8 cellular contexts compared by ENCODE assay signal in genomic region chr5:168578006-168578405, GRCh38. TPM values are rescaled to one million over a fixed set of nuclear protein-coding genes. Genes with fewer than 3 reads are reported as not detected.
DNase-seq lines count a peak whose midpoint lies in the region; ATAC-seq, FAIRE-seq and TF ChIP-seq lines count a peak whose summit lies in the region.

No MANE protein-coding gene starts in this region.

- no peak for TF ChIP-seq POLR2A in right lobe of liver (IDR thresholded peaks at IDR 0.05)

- intact Hi-C loops in ascending aorta (cut with DNase I) = loop anchor here (2.0 to 5.0 kb wide), 4 partner anchors 25 to 1005 kb away; partner anchors contain the start of genes SLIT3 and SPDL1
- intact Hi-C loops in right lobe of liver (cut with DNase I) = no loop called here

- H3K4me3 ChIP-seq in ACC112 (ENCODE audit: low read depth, low read length) (peak overlapping the region; percentile 79), ascending aorta (peak overlapping the region; percentile 81 to 85), right lobe of liver (peak overlapping the region; percentile 91 to 99 (median 97))

- no peaks in the 10 kb centered on the region for H3K9me3 Mint-ChIP-seq in type B pancreatic cell

- H2AFZ ChIP-seq in ACC112 (ENCODE audit: low read length, unreplicated experiment) = no peak overlapping the region

- H3K9me3 ChIP-seq in ascending aorta (no peaks in the 10 kb centered on the region), right lobe of liver (no peaks in the 10 kb centered on the region)

- H3K27ac ChIP-seq in ACC112 (ENCODE audit: low read depth, low read length) (no peak overlapping the region), ascending aorta (no peak overlapping the region), right lobe of liver (peak overlapping the region; percentile 94 to 97 (median 96))

- H3K4me3 Mint-ChIP-seq in type B pancreatic cell = peak overlapping the region; percentile 98

- peaks cover 16% of the 10 kb centered on the region for H3K36me3 Mint-ChIP-seq in type B pancreatic cell

- H3K4me1 Mint-ChIP-seq in type B pancreatic cell (ENCODE audit: unreplicated experiment) = peaks cover 23% of the 10 kb centered on the region

- H3K79me2 ChIP-seq in ACC112 (ENCODE audit: control insufficient read depth, insufficient read depth, low read length, unreplicated experiment) = peaks cover 50% of the 10 kb centered on the region

- DNase-seq in HPDE6-E6E7 (ENCODE audit: extremely low spot score) (peak; percentile 28), ascending aorta (ENCODE audit: low spot score in 2 of 2) (no peak), right lobe of liver (no peak), type B pancreatic cell (ENCODE audit: extremely low spot score, unreplicated experiment) (no peak), HTR-8/SVneo (ENCODE audit: insufficient read length, low spot score) (no peak), MV-4-11 (lab: John Stamatoyannopoulos, UW) (no peak)

- H3K27me3 ChIP-seq in ACC112 (ENCODE audit: insufficient read depth, low read length) = no peaks in the 10 kb centered on the region
- no peaks in the 10 kb centered on the region for H3K27me3 ChIP-seq in ascending aorta
- H3K27me3 ChIP-seq in right lobe of liver = no peaks in the 10 kb centered on the region

- H3K27ac Mint-ChIP-seq in type B pancreatic cell = peak overlapping the region; percentile 94

- no peak for TF ChIP-seq CTCF in ascending aorta (IDR thresholded peaks at IDR 0.05)
- TF ChIP-seq CTCF in right lobe of liver (IDR thresholded peaks at IDR 0.05) = no peak
- TF ChIP-seq CTCF in type B pancreatic cell (conservative IDR thresholded peaks at IDR 0.05) = no peak

- 0 out of 2 replicates have a peak, but pooled peaks cover 7% of the 10 kb centered on the region for H3K36me3 ChIP-seq in ACC112 (ENCODE audit: insufficient read depth, low read length)
- no peaks in the 10 kb centered on the region for H3K36me3 ChIP-seq in ascending aorta
- H3K36me3 ChIP-seq in right lobe of liver = no peaks in the 10 kb centered on the region

- 8% methylated on average over 3 of the region's 3 CpGs for WGBS in right lobe of liver (ENCODE audit: insufficient coverage, low coverage, low lambda C conversion rate, missing lambda C conversion rate)

- ATAC-seq in right lobe of liver (peak in 1 of 4 donors; percentile 22), HG03135 (IDR thresholded peaks at IDR 0.05; ENCODE audit: unreplicated experiment) (no peak)

- FAIRE-seq in HTR-8/SVneo (lab: Jason Lieb, UNC) = no peak

- no peaks in the 10 kb centered on the region for H3K27me3 Mint-ChIP-seq in type B pancreatic cell

- H3K4me1 ChIP-seq in ACC112 (ENCODE audit: control insufficient read depth, insufficient read depth, low read length, unreplicated experiment) = peaks cover 18% of the 10 kb centered on the region
- H3K4me1 ChIP-seq in ascending aorta = peaks cover 4 to 14% of the 10 kb centered on the region in 2 donors
- H3K4me1 ChIP-seq in right lobe of liver = peaks cover 0 to 25% (median 8%) of the 10 kb centered on the region in 4 donors

RNA-seq across cellular contexts. Expression of gene PANK3, which starts 1.2 kb away (rescaled TPM):
- 20.9 TPM for total RNA-seq in ascending aorta
- total RNA-seq in right lobe of liver = 10 to 100 TPM; 30.1 to 85.4 (median 46.3) TPM
- total RNA-seq in type B pancreatic cell (ENCODE audit: low replicate concordance) = 82.6 and 91.8 TPM in 2 replicates

RNA-seq across cellular contexts. Expression of gene FBLL1, which starts 48.9 kb away (rescaled TPM):
- total RNA-seq in ascending aorta (not detected), right lobe of liver (under 1 TPM in 3 of 6 experiments, not detected in 3; 0.26 to 0.49 (median 0.38) TPM), type B pancreatic cell (ENCODE audit: low replicate concordance) (2.1 and 3.3 TPM in 2 replicates)

Comparison
In these comparisons a context has a peak if more than half of its experiments do, and no peak if none do; other contexts are left out.
1. H3K27ac ChIP-seq: peak in right lobe of liver (3 of 3); none in ACC112 (single experiment) and ascending aorta (0 of 2).
2. Peak in every context shown above with its lines, with median percentiles within 50 percentile points of each other: H3K4me3 ChIP-seq.